Comparison of ENCODE assay signal across 8 cellular contexts in the genomic region with DNA sequence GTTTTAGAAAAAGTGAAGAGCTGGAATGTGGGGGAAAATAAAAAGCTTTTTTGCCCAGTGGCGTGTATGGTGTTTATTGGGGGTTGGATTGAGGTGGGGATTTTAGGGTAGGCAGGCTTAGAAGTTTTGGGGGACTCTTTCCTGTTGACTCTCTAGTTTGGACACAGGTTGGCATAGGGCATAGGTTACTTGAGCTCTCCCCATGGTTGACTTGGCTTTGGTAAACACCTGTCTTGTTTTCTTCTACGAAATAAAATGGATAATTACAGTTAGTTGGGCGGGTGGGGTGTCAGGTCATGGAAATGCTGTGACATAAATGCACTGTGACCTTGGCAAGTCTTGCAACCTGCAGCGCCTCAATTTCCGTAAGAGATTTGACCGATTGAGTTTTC. TPM values are rescaled to one million over a fixed set of nuclear protein-coding genes. Genes with fewer than 3 reads are reported as not detected.
DNase-seq lines count a peak whose midpoint lies in the region; ATAC-seq and TF ChIP-seq lines count a peak whose summit lies in the region.

No MANE protein-coding gene starts in this region.

- peaks cover 17 to 20% of the 10 kb centered on the region in 2 experiments for H3K36me3 ChIP-seq in SK-N-SH (replicated peaks in 1 of 2; ENCODE audit: control insufficient read depth in 1 of 2, insufficient read depth in 2 of 2, low read length in 1 of 2)

- no peaks in the 10 kb centered on the region for H3K27me3 ChIP-seq in SK-N-SH (ENCODE audit: insufficient read depth)

- peaks cover 8% of the 10 kb centered on the region for H3K9me3 Mint-ChIP-seq in activated CD8-positive, alpha-beta T cell treated with anti-CD3 and anti-CD28 coated beads, Interleukin-2, amount 10 ng/mL, durations not matched to agents 7 days and 5 days (ENCODE audit: insufficient read depth)
- no peaks in the 10 kb centered on the region for H3K9me3 Mint-ChIP-seq in immature natural killer cell
- H3K9me3 Mint-ChIP-seq in stimulated activated memory B cell treated with anti-CD40 and anti-IgM and Interleukin-4, amounts not matched to agents 10 μg/mL and 1 μg/mL and 100 μg/mL, for 72 hours: no peaks in the 10 kb centered on the region

- H3F3A ChIP-seq in SK-N-SH (replicated peaks; ENCODE audit: insufficient read depth): peaks cover 11% of the 10 kb centered on the region

- no peak for ATAC-seq in SK-N-SH treated with all-trans-retinoic acid at 6 μM for 48 hours
- ATAC-seq in activated CD8-positive, alpha-beta T cell treated with anti-CD3 and anti-CD28 coated beads, Interleukin-2, amount 10 ng/mL, durations not matched to agents 7 days and 5 days: no peak
- no peak for ATAC-seq in stimulated activated memory B cell treated with anti-CD40 and anti-IgM and Interleukin-4, amounts not matched to agents 10 μg/mL and 1 μg/mL and 100 μg/mL, for 72 hours
- no peak for ATAC-seq in left colon

- H3K4me1 ChIP-seq in SK-N-SH (ENCODE audit: control insufficient read depth in 1 of 2, insufficient read depth in 2 of 2, low read depth in 1 of 2, low read length in 1 of 2): peaks cover 20 to 25% of the 10 kb centered on the region in 2 experiments; a peak in 3 of 4 replicates

- H3K4me2 ChIP-seq in SK-N-SH: no peak overlapping the region

- H3K9me3 ChIP-seq in SK-N-SH: no peaks in the 10 kb centered on the region

- CTCF ChIA-PET in SK-N-SH (lab: Yijun Ruan, JAX): interaction anchor here (0.9 to 8.2 kb wide), 9 partner anchors 33 to 183 kb away, joined by 3 to 41 read pairs (median 4); a partner anchor contains a TSS
- CTCF ChIA-PET in activated CD8-positive, alpha-beta T cell treated with anti-CD3 and anti-CD28 coated beads, Interleukin-2, amount 10 ng/mL, durations not matched to agents 7 days and 5 days (lab: Charles Lee): interaction anchor here (0.8 to 5.9 kb wide), 14 partner anchors 9 to 273 kb away, joined by 3 to 41 read pairs (median 4); a partner anchor contains a TSS

- TF ChIP-seq CTCF in SK-N-SH (IDR thresholded peaks at IDR 0.05): no peak

- H3K27ac Mint-ChIP-seq in activated CD8-positive, alpha-beta T cell treated with anti-CD3 and anti-CD28 coated beads, Interleukin-2, amount 10 ng/mL, durations not matched to agents 7 days and 5 days: peak overlapping the region; percentile 92
- H3K27ac Mint-ChIP-seq in immature natural killer cell: peak overlapping the region; percentile 83 to 93 (median 90)
- H3K27ac Mint-ChIP-seq in stimulated activated memory B cell treated with anti-CD40 and anti-IgM and Interleukin-4, amounts not matched to agents 10 μg/mL and 1 μg/mL and 100 μg/mL, for 72 hours: peak overlapping the region; percentile 80

- no peaks in the 10 kb centered on the region for H3K27me3 Mint-ChIP-seq in activated CD8-positive, alpha-beta T cell treated with anti-CD3 and anti-CD28 coated beads, Interleukin-2, amount 10 ng/mL, durations not matched to agents 7 days and 5 days (ENCODE audit: low read depth)
- peaks cover 2 to 6% (median 2%) of the 10 kb centered on the region in 3 donors for H3K27me3 Mint-ChIP-seq in immature natural killer cell (ENCODE audit: low read depth in 3 of 3)
- no peaks in the 10 kb centered on the region for H3K27me3 Mint-ChIP-seq in stimulated activated memory B cell treated with anti-CD40 and anti-IgM and Interleukin-4, amounts not matched to agents 10 μg/mL and 1 μg/mL and 100 μg/mL, for 72 hours

- no peak for TF ChIP-seq EP300 in SK-N-SH (IDR thresholded peaks at IDR 0.05; ENCODE audit: borderline replicate concordance in 1 of 2, low read depth in 1 of 2, low read length in 1 of 2)

- intact Hi-C loops in left colon (cut with DNase I, micrococcal nuclease): loop anchor here in 1 of 2 donors (10.0 kb wide), 1 partner anchor 48 kb away; a partner anchor contains a TSS

- POLR2A ChIA-PET in SK-N-SH (lab: Yijun Ruan, JAX): interaction anchor here (0.6 to 1.6 kb wide), 9 partner anchors 11 to 91 kb away, joined by 3 to 10 read pairs (median 3); a partner anchor contains a TSS
- POLR2A ChIA-PET in activated CD8-positive, alpha-beta T cell treated with anti-CD3 and anti-CD28 coated beads, Interleukin-2, amount 10 ng/mL, durations not matched to agents 7 days and 5 days (lab: Charles Lee): interaction anchor here (1.0 to 5.4 kb wide), 7 partner anchors 11 to 109 kb away, joined by 3 to 48 read pairs (median 5); a partner anchor contains a TSS

- no peak overlapping the region; a peak in 1 of 4 replicates for H3K4me3 ChIP-seq in SK-N-SH (ENCODE audit: low read depth in 2 of 2, low read length in 1 of 2)

- no peaks in the 10 kb centered on the region for H3K9me2 ChIP-seq in SK-N-SH

- H3K4me3 Mint-ChIP-seq in activated CD8-positive, alpha-beta T cell treated with anti-CD3 and anti-CD28 coated beads, Interleukin-2, amount 10 ng/mL, durations not matched to agents 7 days and 5 days: peak overlapping the region; percentile 85
- H3K4me3 Mint-ChIP-seq in immature natural killer cell: peak overlapping the region; percentile 87 to 96 (median 95)
- H3K4me3 Mint-ChIP-seq in stimulated activated memory B cell treated with anti-CD40 and anti-IgM and Interleukin-4, amounts not matched to agents 10 μg/mL and 1 μg/mL and 100 μg/mL, for 72 hours: peak overlapping the region; percentile 93

- peaks cover 36% of the 10 kb centered on the region for H4K20me1 ChIP-seq in SK-N-SH (ENCODE audit: insufficient read depth)

- peak overlapping the region in 1 of 2 experiments; percentile 54; a peak in 2 of 4 replicates for H3K27ac ChIP-seq in SK-N-SH (ENCODE audit: low read depth in 2 of 2, low read length in 1 of 2)

- H3K9ac ChIP-seq in SK-N-SH: no peak overlapping the region

- WGBS in SK-N-SH (ENCODE audit: low lambda C conversion rate): 67% methylated on average over 5 of the region's 6 CpGs

- H2AFZ ChIP-seq in SK-N-SH (ENCODE audit: low read depth): peak overlapping the region; percentile 20; the same call in 1 of the 2 replicates

- H3K79me2 ChIP-seq in SK-N-SH (ENCODE audit: insufficient read depth): peaks cover 43% of the 10 kb centered on the region

- H3K4me1 Mint-ChIP-seq in activated CD8-positive, alpha-beta T cell treated with anti-CD3 and anti-CD28 coated beads, Interleukin-2, amount 10 ng/mL, durations not matched to agents 7 days and 5 days (ENCODE audit: low read depth): peaks cover 42% of the 10 kb centered on the region
- H3K4me1 Mint-ChIP-seq in immature natural killer cell: peaks cover 43 to 44% of the 10 kb centered on the region in 2 donors
- peaks cover 39% of the 10 kb centered on the region for H3K4me1 Mint-ChIP-seq in stimulated activated memory B cell treated with anti-CD40 and anti-IgM and Interleukin-4, amounts not matched to agents 10 μg/mL and 1 μg/mL and 100 μg/mL, for 72 hours

- no peak for TF ChIP-seq RAD21 in SK-N-SH (IDR thresholded peaks at IDR 0.05; ENCODE audit: low read length)

- peaks cover 31% of the 10 kb centered on the region for H3K36me3 Mint-ChIP-seq in activated CD8-positive, alpha-beta T cell treated with anti-CD3 and anti-CD28 coated beads, Interleukin-2, amount 10 ng/mL, durations not matched to agents 7 days and 5 days (ENCODE audit: low read depth)
- peaks cover 7 to 10% (median 8%) of the 10 kb centered on the region in 3 donors for H3K36me3 Mint-ChIP-seq in immature natural killer cell
- peaks cover 18% of the 10 kb centered on the region for H3K36me3 Mint-ChIP-seq in stimulated activated memory B cell treated with anti-CD40 and anti-IgM and Interleukin-4, amounts not matched to agents 10 μg/mL and 1 μg/mL and 100 μg/mL, for 72 hours

- DNase-seq in SK-N-SH (no peak), immature natural killer cell (no peak), KG1 (lab: John Stamatoyannopoulos, UW) (no peak), left colon (no peak), NCI-H2107 (lab: John Stamatoyannopoulos, UW) (no peak)
- no peak for DNase-seq in activated CD8-positive, alpha-beta T cell treated with anti-CD3 and anti-CD28 coated beads, Interleukin-2, amount 10 ng/mL, durations not matched to agents 7 days and 5 days

TF ChIP-seq in SK-N-SH, 30 proteins besides CTCF, POLR2A, EP300 and RAD21 (continues in another document):
- TF ChIP-seq RCOR1 (IDR thresholded peaks at IDR 0.05; ENCODE audit: low read length): no peak

RNA-seq across cellular contexts. Expression of a gene that starts 0.7 kb away (rescaled TPM):
- polyA plus RNA-seq in SK-N-SH (2012; rRNA removed) (21.9 and 23.1 TPM in 2 replicates), immature natural killer cell (10 to 100 TPM in 1 of 3 donors, 1 to 10 TPM in 2; 2.1 to 10.7 (median 3.0) TPM)
- 7.2 and 11.2 TPM in 2 replicates for polyA plus RNA-seq in SK-N-SH (2012; cell fraction: cytosol; rRNA removed)
- 59.6 and 71.3 TPM in 2 replicates for polyA plus RNA-seq in SK-N-SH (2012; cell fraction: nucleus; rRNA removed)
- total RNA-seq in activated CD8-positive, alpha-beta T cell treated with anti-CD3 and anti-CD28 coated beads, Interleukin-2, amount 10 ng/mL, durations not matched to agents 7 days and 5 days: 10 to 100 TPM; 48.9 to 49.8 TPM
- 10 to 100 TPM; 44.5 TPM for total RNA-seq in left colon

RNA-seq across cellular contexts. Expression of a gene that starts 11.1 kb away (rescaled TPM):
- polyA plus RNA-seq in SK-N-SH (2012; rRNA removed) (95.0 and 101 TPM in 2 replicates), immature natural killer cell (100 to 1,000 TPM; 157 to 243 (median 216) TPM)
- polyA plus RNA-seq in SK-N-SH (2012; cell fraction: cytosol; rRNA removed): 66.9 and 81.3 TPM in 2 replicates
- 186 and 201 TPM in 2 replicates for polyA plus RNA-seq in SK-N-SH (2012; cell fraction: nucleus; rRNA removed)
- total RNA-seq in activated CD8-positive, alpha-beta T cell treated with anti-CD3 and anti-CD28 coated beads, Interleukin-2, amount 10 ng/mL, durations not matched to agents 7 days and 5 days: 10 to 100 TPM; 57.8 to 61.0 TPM
- total RNA-seq in left colon: 100 to 1,000 TPM; 187 to 192 TPM

RNA-seq across cellular contexts. Expression of a gene that starts 22.4 kb away (rescaled TPM):
- 15.4 and 18.9 TPM in 2 replicates for polyA plus RNA-seq in SK-N-SH (2012; rRNA removed)
- polyA plus RNA-seq in SK-N-SH (2012; cell fraction: cytosol; rRNA removed): 10.2 and 14.3 TPM in 2 replicates
- 10.6 and 15.2 TPM in 2 replicates for polyA plus RNA-seq in SK-N-SH (2012; cell fraction: nucleus; rRNA removed)
- 10 to 100 TPM; 46.4 to 47.3 TPM for total RNA-seq in activated CD8-positive, alpha-beta T cell treated with anti-CD3 and anti-CD28 coated beads, Interleukin-2, amount 10 ng/mL, durations not matched to agents 7 days and 5 days
- polyA plus RNA-seq in immature natural killer cell: 10 to 100 TPM; 14.1 to 23.5 (median 18.9) TPM
- 10 to 100 TPM in 1 of 2 donors, 1 to 10 TPM in 1; 7.6 to 11.9 TPM for total RNA-seq in left colon

RNA-seq across cellular contexts. Expression of a gene that starts 23.1 kb away (rescaled TPM):
- polyA plus RNA-seq in SK-N-SH (2012; rRNA removed) (43.9 and 46.6 TPM in 2 replicates), immature natural killer cell (1 to 10 TPM; 7.4 to 7.9 (median 7.7) TPM)
- 45.0 and 50.1 TPM in 2 replicates for polyA plus RNA-seq in SK-N-SH (2012; cell fraction: cytosol; rRNA removed)
- 98.2 and 102 TPM in 2 replicates for polyA plus RNA-seq in SK-N-SH (2012; cell fraction: nucleus; rRNA removed)
- 100 to 1,000 TPM; 104 to 117 TPM for total RNA-seq in activated CD8-positive, alpha-beta T cell treated with anti-CD3 and anti-CD28 coated beads, Interleukin-2, amount 10 ng/mL, durations not matched to agents 7 days and 5 days
- total RNA-seq in left colon: 10 to 100 TPM; 61.4 to 73.7 TPM

RNA-seq across cellular contexts. Expression of a gene that starts 37.8 kb away (rescaled TPM):
- polyA plus RNA-seq in SK-N-SH (2012; rRNA removed) (10.3 and 10.4 TPM in 2 replicates), immature natural killer cell (not detected)
- polyA plus RNA-seq in SK-N-SH (2012; cell fraction: cytosol; rRNA removed): 2.3 and 4.3 TPM in 2 replicates
- 58.4 and 67.6 TPM in 2 replicates for polyA plus RNA-seq in SK-N-SH (2012; cell fraction: nucleus; rRNA removed)
- under 1 TPM in 1 of 2 experiments, not detected in 1; 0.34 TPM for total RNA-seq in activated CD8-positive, alpha-beta T cell treated with anti-CD3 and anti-CD28 coated beads, Interleukin-2, amount 10 ng/mL, durations not matched to agents 7 days and 5 days
- 1 to 10 TPM; 7.5 to 9.2 TPM for total RNA-seq in left colon
